ENCODE assay signal across 17 cellular contexts in genomic region chrX:22147214-22147613, GRCh38.
A peak's percentile ranks its signal among the peaks of the same experiment; 100 is the strongest.
DNase-seq lines count a peak whose midpoint lies in the region; ATAC-seq, FAIRE-seq and TF ChIP-seq lines count a peak whose summit lies in the region.
"Had no signal": no experiment of that assay in that cellular context is flagged by ENCODE, and none has a peak within 500 bp of the region (broad histone marks: within the 10 kb centered on the region; RNA-seq: fewer than 3 reads in every experiment).

No MANE protein-coding gene starts in this region.

- H3K4me3 Mint-ChIP-seq in astrocyte (ENCODE audit: unreplicated experiment) (no peak overlapping the region), nephron (no peak overlapping the region)
- H3K4me3 Mint-ChIP-seq in stimulated activated effector memory CD8-positive, alpha-beta T cell treated with anti-CD3 and anti-CD28 coated beads, Interleukin-12 subunit alpha, Interleukin-12 subunit beta, amount 100 ng/mL, for 72 hours, result no peak overlapping the region
- H3K4me3 Mint-ChIP-seq: CD4-positive, CD25-positive, alpha-beta regulatory T cell had no signal

- FAIRE-seq in astrocyte (lab: Jason Lieb, UNC), result no peak
- FAIRE-seq: GM12878, H54, HTR-8/SVneo had no signal

- ATAC-seq in left ventricle myocardium superior, result peak; percentile 85
- no peak for ATAC-seq in stimulated activated effector memory CD8-positive, alpha-beta T cell treated with anti-CD3 and anti-CD28 coated beads, Interleukin-12 subunit alpha, Interleukin-12 subunit beta, amount 100 ng/mL, for 72 hours
- ATAC-seq: GM12878, HCT116 had no signal

- H3K4me3 ChIP-seq in astrocyte (ENCODE audit: insufficient read depth, low read depth, low read length) (no peak overlapping the region), cardiac muscle cell (no peak overlapping the region)
- H3K4me3 ChIP-seq: BLaER1 treated with 17β-estradiol and CSF1 and Interleukin-3, amounts not matched to agents 10 nM and 100 nM; GM12878; GM23248 had no signal

- H3K36me3 Mint-ChIP-seq in astrocyte (ENCODE audit: low read depth, unreplicated experiment), result no peaks in the 10 kb centered on the region
- no peaks in the 10 kb centered on the region for H3K36me3 Mint-ChIP-seq in nephron (ENCODE audit: low read depth)
- H3K36me3 Mint-ChIP-seq in stimulated activated effector memory CD8-positive, alpha-beta T cell treated with anti-CD3 and anti-CD28 coated beads, Interleukin-12 subunit alpha, Interleukin-12 subunit beta, amount 100 ng/mL, for 72 hours, result no peaks in the 10 kb centered on the region
- H3K36me3 Mint-ChIP-seq: CD4-positive, CD25-positive, alpha-beta regulatory T cell had no signal

- TF ChIP-seq CTCF in astrocyte (IDR thresholded peaks at IDR 0.05; ENCODE audit: insufficient read depth, low read depth, low read length) (no peak), cardiac muscle cell (IDR thresholded peaks at IDR 0.05; ENCODE audit: low read depth, low read length) (no peak), nephron (IDR thresholded peaks at IDR 0.05; ENCODE audit: unreplicated experiment in 3 of 3) (no peak)

- intact Hi-C loops in left ventricle myocardium superior (cut with micrococcal nuclease), result no loop called here

- H4K20me1 ChIP-seq in astrocyte (ENCODE audit: insufficient read depth, low read length), result no peaks in the 10 kb centered on the region
- H4K20me1 ChIP-seq: BLaER1 treated with 17β-estradiol and CSF1 and Interleukin-3, amounts not matched to agents 10 nM and 100 nM had no signal

- H3K27ac ChIP-seq in astrocyte (ENCODE audit: low read depth, low read length) (no peak overlapping the region), cardiac muscle cell (peak overlapping the region; percentile 67)
- H3K27ac ChIP-seq: BLaER1 treated with 17β-estradiol and CSF1 and Interleukin-3, amounts not matched to agents 10 nM and 100 nM; GM23248 had no signal

- no peaks in the 10 kb centered on the region for H3K79me2 ChIP-seq in astrocyte (ENCODE audit: insufficient read depth, low read length)

- H3K27me3 ChIP-seq in astrocyte (ENCODE audit: insufficient read depth, low read length) (no peaks in the 10 kb centered on the region), cardiac muscle cell (no peaks in the 10 kb centered on the region)
- H3K27me3 ChIP-seq: BLaER1 treated with 17β-estradiol and CSF1 and Interleukin-3, amounts not matched to agents 10 nM and 100 nM had no signal

- DNase-seq in astrocyte (ENCODE audit: low read depth) (peak; percentile 45), cardiac muscle cell (ENCODE audit: low read depth in 1 of 2, low spot score in 1 of 2) (peak in 1 of 2 donors; percentile 50), left ventricle myocardium superior (peak; percentile 25), occipital lobe (lab: John Stamatoyannopoulos, UW) (no peak), COLO829 (ENCODE audit: low spot score) (no peak)
- DNase-seq in NK-92 treated with Interleukin-12 subunit alpha and Interleukin-12 subunit beta, amount 100 ng/mL, for 24 hours (lab: John Stamatoyannopoulos, UW), result no peak
- no peak for DNase-seq in stimulated activated effector memory CD8-positive, alpha-beta T cell treated with anti-CD3 and anti-CD28 coated beads, Interleukin-12 subunit alpha, Interleukin-12 subunit beta, amount 100 ng/mL, for 72 hours (ENCODE audit: low spot score in 2 of 2)
- DNase-seq: ACHN; CD4-positive, CD25-positive, alpha-beta regulatory T cell; DMS79; GM23248 had no signal

- H2AFZ ChIP-seq in astrocyte (ENCODE audit: low read depth, low read length), result no peak overlapping the region
- H2AFZ ChIP-seq: GM23248 had no signal

- H3K4me1 ChIP-seq in astrocyte (ENCODE audit: insufficient read depth, low read length) (no peaks in the 10 kb centered on the region), cardiac muscle cell (ENCODE audit: low read depth) (peaks cover 12% of the 10 kb centered on the region)
- H3K4me1 ChIP-seq: BLaER1 treated with 17β-estradiol and CSF1 and Interleukin-3, amounts not matched to agents 10 nM and 100 nM had no signal

- no peak overlapping the region for H3K27ac Mint-ChIP-seq in astrocyte (ENCODE audit: unreplicated experiment)
- peak overlapping the region in 2 of 3 experiments; percentile 22 to 77 for H3K27ac Mint-ChIP-seq in nephron
- H3K27ac Mint-ChIP-seq in stimulated activated effector memory CD8-positive, alpha-beta T cell treated with anti-CD3 and anti-CD28 coated beads, Interleukin-12 subunit alpha, Interleukin-12 subunit beta, amount 100 ng/mL, for 72 hours, result no peak overlapping the region
- H3K27ac Mint-ChIP-seq: CD4-positive, CD25-positive, alpha-beta regulatory T cell had no signal

- H3K9me3 ChIP-seq in astrocyte (ENCODE audit: insufficient read depth, low read depth, low read length) (no peaks in the 10 kb centered on the region), cardiac muscle cell (ENCODE audit: low read depth) (no peaks in the 10 kb centered on the region)

- no peak overlapping the region for H3K9ac ChIP-seq in astrocyte (ENCODE audit: low read length)
- H3K9ac ChIP-seq: BLaER1 treated with 17β-estradiol and CSF1 and Interleukin-3, amounts not matched to agents 10 nM and 100 nM; GM23248 had no signal

- no peak overlapping the region for H3K4me2 ChIP-seq in astrocyte (ENCODE audit: low read length)
- H3K4me2 ChIP-seq: BLaER1 treated with 17β-estradiol and CSF1 and Interleukin-3, amounts not matched to agents 10 nM and 100 nM had no signal

- no peaks in the 10 kb centered on the region for H3K27me3 Mint-ChIP-seq in astrocyte (ENCODE audit: low read depth, unreplicated experiment)
- no peaks in the 10 kb centered on the region for H3K27me3 Mint-ChIP-seq in nephron (ENCODE audit: low read depth)
- H3K27me3 Mint-ChIP-seq: CD4-positive, CD25-positive, alpha-beta regulatory T cell had no signal

- H3K36me3 ChIP-seq in astrocyte (ENCODE audit: insufficient read depth, low read length) (no peaks in the 10 kb centered on the region), cardiac muscle cell (no peaks in the 10 kb centered on the region)
- H3K36me3 ChIP-seq: BLaER1 treated with 17β-estradiol and CSF1 and Interleukin-3, amounts not matched to agents 10 nM and 100 nM had no signal

- H3K4me1 Mint-ChIP-seq in astrocyte (ENCODE audit: low read depth, unreplicated experiment), result no peaks in the 10 kb centered on the region
- H3K4me1 Mint-ChIP-seq in nephron, result peaks cover 13% of the 10 kb centered on the region
- no peaks in the 10 kb centered on the region for H3K4me1 Mint-ChIP-seq in stimulated activated effector memory CD8-positive, alpha-beta T cell treated with anti-CD3 and anti-CD28 coated beads, Interleukin-12 subunit alpha, Interleukin-12 subunit beta, amount 100 ng/mL, for 72 hours
- H3K4me1 Mint-ChIP-seq: CD4-positive, CD25-positive, alpha-beta regulatory T cell had no signal

- H3K9me3 Mint-ChIP-seq in astrocyte (ENCODE audit: unreplicated experiment) (no peaks in the 10 kb centered on the region), nephron (peaks cover 13% of the 10 kb centered on the region)
- H3K9me3 Mint-ChIP-seq in stimulated activated effector memory CD8-positive, alpha-beta T cell treated with anti-CD3 and anti-CD28 coated beads, Interleukin-12 subunit alpha, Interleukin-12 subunit beta, amount 100 ng/mL, for 72 hours, result no peaks in the 10 kb centered on the region

Comparison
In these comparisons a context has a peak if more than half of its experiments do, and no peak if none do; other contexts are left out.
1. DNase-seq: peak in astrocyte (single experiment) and left ventricle myocardium superior (single experiment); none in NK-92 treated with Interleukin-12 subunit alpha and Interleukin-12 subunit beta, amount 100 ng/mL, for 24 hours (single experiment), stimulated activated effector memory CD8-positive, alpha-beta T cell treated with anti-CD3 and anti-CD28 coated beads, Interleukin-12 subunit alpha, Interleukin-12 subunit beta, amount 100 ng/mL, for 72 hours (0 of 2), occipital lobe (single experiment) and COLO829 (single experiment).
2. H3K27ac Mint-ChIP-seq: peak in nephron (2 of 3); none in astrocyte (single experiment) and stimulated activated effector memory CD8-positive, alpha-beta T cell treated with anti-CD3 and anti-CD28 coated beads, Interleukin-12 subunit alpha, Interleukin-12 subunit beta, amount 100 ng/mL, for 72 hours (single experiment).